In the genomic region with DNA sequence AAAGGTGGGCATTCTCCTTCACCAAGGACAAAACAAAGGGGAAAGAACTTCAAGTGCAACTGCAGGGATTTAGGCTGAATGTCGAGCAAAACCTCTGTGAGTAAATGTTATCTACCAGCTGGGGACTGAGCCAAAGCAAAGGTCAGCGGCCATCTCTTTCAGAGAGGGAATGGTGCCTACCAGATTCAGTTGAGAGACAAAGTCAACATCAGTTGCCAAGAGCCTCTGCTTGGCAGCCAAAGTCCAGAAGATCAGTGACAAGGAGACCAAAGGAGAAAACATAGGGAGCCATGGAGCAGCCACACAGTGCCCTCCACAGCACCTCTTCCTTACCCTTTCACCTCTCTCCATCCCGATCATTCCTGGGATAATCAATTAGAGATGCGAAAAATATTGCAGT, we compare ENCODE assay signal across 1 cellular context.
TF ChIP-seq lines count a peak whose summit lies in the region.

No MANE protein-coding gene starts in this region.

TF ChIP-seq in HepG2, 621 proteins besides CTCF, POLR2A, EP300 and RAD21 (continued from another document and continues in another):
- TF ChIP-seq, protein P1, sequence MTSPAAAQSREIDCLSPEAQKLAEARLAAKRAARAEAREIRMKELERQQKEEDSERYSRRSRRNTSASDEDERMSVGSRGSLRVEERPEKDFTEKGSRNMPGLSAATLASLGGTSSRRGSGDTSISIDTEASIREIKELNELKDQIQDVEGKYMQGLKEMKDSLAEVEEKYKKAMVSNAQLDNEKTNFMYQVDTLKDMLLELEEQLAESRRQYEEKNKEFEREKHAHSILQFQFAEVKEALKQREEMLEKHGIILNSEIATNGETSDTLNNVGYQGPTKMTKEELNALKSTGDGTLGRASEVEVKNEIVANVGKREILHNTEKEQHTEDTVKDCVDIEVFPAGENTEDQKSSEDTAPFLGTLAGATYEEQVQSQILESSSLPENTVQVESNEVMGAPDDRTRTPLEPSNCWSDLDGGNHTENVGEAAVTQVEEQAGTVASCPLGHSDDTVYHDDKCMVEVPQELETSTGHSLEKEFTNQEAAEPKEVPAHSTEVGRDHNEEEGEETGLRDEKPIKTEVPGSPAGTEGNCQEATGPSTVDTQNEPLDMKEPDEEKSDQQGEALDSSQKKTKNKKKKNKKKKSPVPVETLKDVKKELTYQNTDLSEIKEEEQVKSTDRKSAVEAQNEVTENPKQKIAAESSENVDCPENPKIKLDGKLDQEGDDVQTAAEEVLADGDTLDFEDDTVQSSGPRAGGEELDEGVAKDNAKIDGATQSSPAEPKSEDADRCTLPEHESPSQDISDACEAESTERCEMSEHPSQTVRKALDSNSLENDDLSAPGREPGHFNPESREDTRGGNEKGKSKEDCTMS (CRISPR knock-in tag; conservative IDR thresholded peaks at IDR 0.05) = no peak
- TF ChIP-seq ZBTB20 (CRISPR knock-in tag; IDR thresholded peaks at IDR 0.05; ENCODE audit: borderline replicate concordance, low read depth) (no peak), PAX8 (CRISPR knock-in tag; IDR thresholded peaks at IDR 0.05; ENCODE audit: borderline replicate concordance) (no peak), ZNF263 (CRISPR knock-in tag; IDR thresholded peaks at IDR 0.05) (no peak), ZFP62 (CRISPR knock-in tag; IDR thresholded peaks at IDR 0.05) (no peak), TEAD3 (CRISPR knock-in tag; optimal IDR thresholded peaks at IDR 0.05; ENCODE audit: borderline replicate concordance) (peak; percentile 61), SRSF9 (IDR thresholded peaks at IDR 0.05; ENCODE audit: borderline replicate concordance, insufficient read depth, low read depth, low read length, poor library complexity, severe bottlenecking) (no peak), KLF16 (CRISPR knock-in tag; IDR thresholded peaks at IDR 0.05) (no peak), ZNF761 (CRISPR knock-in tag; conservative IDR thresholded peaks at IDR 0.05) (no peak), ZNF7 (CRISPR knock-in tag; IDR thresholded peaks at IDR 0.05) (no peak), FOSL1 (CRISPR knock-in tag; IDR thresholded peaks at IDR 0.05; ENCODE audit: borderline replicate concordance) (no peak), ZNF781 (CRISPR knock-in tag; IDR thresholded peaks at IDR 0.05; ENCODE audit: borderline replicate concordance, not compliant biosample characterization) (no peak), ZNF557 (CRISPR knock-in tag; IDR thresholded peaks at IDR 0.05) (no peak), SP2 (CRISPR knock-in tag; IDR thresholded peaks at IDR 0.05) (no peak), SAFB2 (CRISPR knock-in tag; IDR thresholded peaks at IDR 0.05; ENCODE audit: borderline replicate concordance, low read depth) (no peak), SP5 (CRISPR knock-in tag; IDR thresholded peaks at IDR 0.05; ENCODE audit: borderline replicate concordance, low read depth) (no peak), ZNF431 (CRISPR knock-in tag; IDR thresholded peaks at IDR 0.05; ENCODE audit: borderline replicate concordance, low read depth) (no peak), ZNF333 (CRISPR knock-in tag; IDR thresholded peaks at IDR 0.05; ENCODE audit: borderline replicate concordance) (no peak), HDAC1 (CRISPR knock-in tag; IDR thresholded peaks at IDR 0.05) (no peak)
- TF ChIP-seq, protein P2, sequence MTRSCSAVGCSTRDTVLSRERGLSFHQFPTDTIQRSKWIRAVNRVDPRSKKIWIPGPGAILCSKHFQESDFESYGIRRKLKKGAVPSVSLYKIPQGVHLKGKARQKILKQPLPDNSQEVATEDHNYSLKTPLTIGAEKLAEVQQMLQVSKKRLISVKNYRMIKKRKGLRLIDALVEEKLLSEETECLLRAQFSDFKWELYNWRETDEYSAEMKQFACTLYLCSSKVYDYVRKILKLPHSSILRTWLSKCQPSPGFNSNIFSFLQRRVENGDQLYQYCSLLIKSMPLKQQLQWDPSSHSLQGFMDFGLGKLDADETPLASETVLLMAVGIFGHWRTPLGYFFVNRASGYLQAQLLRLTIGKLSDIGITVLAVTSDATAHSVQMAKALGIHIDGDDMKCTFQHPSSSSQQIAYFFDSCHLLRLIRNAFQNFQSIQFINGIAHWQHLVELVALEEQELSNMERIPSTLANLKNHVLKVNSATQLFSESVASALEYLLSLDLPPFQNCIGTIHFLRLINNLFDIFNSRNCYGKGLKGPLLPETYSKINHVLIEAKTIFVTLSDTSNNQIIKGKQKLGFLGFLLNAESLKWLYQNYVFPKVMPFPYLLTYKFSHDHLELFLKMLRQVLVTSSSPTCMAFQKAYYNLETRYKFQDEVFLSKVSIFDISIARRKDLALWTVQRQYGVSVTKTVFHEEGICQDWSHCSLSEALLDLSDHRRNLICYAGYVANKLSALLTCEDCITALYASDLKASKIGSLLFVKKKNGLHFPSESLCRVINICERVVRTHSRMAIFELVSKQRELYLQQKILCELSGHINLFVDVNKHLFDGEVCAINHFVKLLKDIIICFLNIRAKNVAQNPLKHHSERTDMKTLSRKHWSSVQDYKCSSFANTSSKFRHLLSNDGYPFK (CRISPR knock-in tag; IDR thresholded peaks at IDR 0.05; ENCODE audit: borderline replicate concordance) = no peak
- TF ChIP-seq, protein P3, sequence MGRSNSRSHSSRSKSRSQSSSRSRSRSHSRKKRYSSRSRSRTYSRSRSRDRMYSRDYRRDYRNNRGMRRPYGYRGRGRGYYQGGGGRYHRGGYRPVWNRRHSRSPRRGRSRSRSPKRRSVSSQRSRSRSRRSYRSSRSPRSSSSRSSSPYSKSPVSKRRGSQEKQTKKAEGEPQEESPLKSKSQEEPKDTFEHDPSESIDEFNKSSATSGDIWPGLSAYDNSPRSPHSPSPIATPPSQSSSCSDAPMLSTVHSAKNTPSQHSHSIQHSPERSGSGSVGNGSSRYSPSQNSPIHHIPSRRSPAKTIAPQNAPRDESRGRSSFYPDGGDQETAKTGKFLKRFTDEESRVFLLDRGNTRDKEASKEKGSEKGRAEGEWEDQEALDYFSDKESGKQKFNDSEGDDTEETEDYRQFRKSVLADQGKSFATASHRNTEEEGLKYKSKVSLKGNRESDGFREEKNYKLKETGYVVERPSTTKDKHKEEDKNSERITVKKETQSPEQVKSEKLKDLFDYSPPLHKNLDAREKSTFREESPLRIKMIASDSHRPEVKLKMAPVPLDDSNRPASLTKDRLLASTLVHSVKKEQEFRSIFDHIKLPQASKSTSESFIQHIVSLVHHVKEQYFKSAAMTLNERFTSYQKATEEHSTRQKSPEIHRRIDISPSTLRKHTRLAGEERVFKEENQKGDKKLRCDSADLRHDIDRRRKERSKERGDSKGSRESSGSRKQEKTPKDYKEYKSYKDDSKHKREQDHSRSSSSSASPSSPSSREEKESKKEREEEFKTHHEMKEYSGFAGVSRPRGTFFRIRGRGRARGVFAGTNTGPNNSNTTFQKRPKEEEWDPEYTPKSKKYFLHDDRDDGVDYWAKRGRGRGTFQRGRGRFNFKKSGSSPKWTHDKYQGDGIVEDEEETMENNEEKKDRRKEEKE (IDR thresholded peaks at IDR 0.05) = no peak
- TF ChIP-seq, protein P4, sequence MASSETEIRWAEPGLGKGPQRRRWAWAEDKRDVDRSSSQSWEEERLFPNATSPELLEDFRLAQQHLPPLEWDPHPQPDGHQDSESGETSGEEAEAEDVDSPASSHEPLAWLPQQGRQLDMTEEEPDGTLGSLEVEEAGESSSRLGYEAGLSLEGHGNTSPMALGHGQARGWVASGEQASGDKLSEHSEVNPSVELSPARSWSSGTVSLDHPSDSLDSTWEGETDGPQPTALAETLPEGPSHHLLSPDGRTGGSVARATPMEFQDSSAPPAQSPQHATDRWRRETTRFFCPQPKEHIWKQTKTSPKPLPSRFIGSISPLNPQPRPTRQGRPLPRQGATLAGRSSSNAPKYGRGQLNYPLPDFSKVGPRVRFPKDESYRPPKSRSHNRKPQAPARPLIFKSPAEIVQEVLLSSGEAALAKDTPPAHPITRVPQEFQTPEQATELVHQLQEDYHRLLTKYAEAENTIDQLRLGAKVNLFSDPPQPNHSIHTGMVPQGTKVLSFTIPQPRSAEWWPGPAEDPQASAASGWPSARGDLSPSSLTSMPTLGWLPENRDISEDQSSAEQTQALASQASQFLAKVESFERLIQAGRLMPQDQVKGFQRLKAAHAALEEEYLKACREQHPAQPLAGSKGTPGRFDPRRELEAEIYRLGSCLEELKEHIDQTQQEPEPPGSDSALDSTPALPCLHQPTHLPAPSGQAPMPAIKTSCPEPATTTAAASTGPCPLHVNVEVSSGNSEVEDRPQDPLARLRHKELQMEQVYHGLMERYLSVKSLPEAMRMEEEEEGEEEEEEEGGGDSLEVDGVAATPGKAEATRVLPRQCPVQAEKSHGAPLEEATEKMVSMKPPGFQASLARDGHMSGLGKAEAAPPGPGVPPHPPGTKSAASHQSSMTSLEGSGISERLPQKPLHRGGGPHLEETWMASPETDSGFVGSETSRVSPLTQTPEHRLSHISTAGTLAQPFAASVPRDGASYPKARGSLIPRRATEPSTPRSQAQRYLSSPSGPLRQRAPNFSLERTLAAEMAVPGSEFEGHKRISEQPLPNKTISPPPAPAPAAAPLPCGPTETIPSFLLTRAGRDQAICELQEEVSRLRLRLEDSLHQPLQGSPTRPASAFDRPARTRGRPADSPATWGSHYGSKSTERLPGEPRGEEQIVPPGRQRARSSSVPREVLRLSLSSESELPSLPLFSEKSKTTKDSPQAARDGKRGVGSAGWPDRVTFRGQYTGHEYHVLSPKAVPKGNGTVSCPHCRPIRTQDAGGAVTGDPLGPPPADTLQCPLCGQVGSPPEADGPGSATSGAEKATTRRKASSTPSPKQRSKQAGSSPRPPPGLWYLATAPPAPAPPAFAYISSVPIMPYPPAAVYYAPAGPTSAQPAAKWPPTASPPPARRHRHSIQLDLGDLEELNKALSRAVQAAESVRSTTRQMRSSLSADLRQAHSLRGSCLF (CRISPR knock-in tag; IDR thresholded peaks at IDR 0.05; ENCODE audit: borderline replicate concordance) = no peak
- TF ChIP-seq, protein P5, sequence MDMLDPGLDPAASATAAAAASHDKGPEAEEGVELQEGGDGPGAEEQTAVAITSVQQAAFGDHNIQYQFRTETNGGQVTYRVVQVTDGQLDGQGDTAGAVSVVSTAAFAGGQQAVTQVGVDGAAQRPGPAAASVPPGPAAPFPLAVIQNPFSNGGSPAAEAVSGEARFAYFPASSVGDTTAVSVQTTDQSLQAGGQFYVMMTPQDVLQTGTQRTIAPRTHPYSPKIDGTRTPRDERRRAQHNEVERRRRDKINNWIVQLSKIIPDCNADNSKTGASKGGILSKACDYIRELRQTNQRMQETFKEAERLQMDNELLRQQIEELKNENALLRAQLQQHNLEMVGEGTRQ (IDR thresholded peaks at IDR 0.05; ENCODE audit: low read depth, low read length) = no peak
- TF ChIP-seq, protein P5 (CRISPR knock-in tag; IDR thresholded peaks at IDR 0.05; ENCODE audit: borderline replicate concordance) = no peak
- TF ChIP-seq, protein P6, sequence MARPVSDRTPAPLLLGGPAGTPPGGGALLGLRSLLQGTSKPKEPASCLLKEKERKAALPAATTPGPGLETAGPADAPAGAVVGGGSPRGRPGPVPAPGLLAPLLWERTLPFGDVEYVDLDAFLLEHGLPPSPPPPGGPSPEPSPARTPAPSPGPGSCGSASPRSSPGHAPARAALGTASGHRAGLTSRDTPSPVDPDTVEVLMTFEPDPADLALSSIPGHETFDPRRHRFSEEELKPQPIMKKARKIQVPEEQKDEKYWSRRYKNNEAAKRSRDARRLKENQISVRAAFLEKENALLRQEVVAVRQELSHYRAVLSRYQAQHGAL (CRISPR knock-in tag; IDR thresholded peaks at IDR 0.05; ENCODE audit: not compliant biosample characterization) = no peak
- TF ChIP-seq, protein P7, sequence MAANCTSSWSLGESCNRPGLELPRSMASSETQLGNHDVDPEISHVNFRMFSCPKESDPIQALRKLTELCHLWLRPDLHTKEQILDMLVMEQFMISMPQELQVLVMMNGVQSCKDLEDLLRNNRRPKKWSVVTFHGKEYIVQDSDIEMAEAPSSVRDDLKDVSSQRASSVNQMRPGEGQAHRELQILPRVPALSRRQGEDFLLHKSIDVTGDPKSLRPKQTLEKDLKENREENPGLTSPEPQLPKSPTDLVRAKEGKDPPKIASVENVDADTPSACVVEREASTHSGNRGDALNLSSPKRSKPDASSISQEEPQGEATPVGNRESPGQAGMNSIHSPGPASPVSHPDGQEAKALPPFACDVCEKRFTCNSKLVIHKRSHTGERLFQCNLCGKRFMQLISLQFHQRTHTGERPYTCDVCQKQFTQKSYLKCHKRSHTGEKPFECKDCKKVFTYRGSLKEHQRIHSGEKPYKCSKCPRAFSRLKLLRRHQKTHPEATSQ (CRISPR knock-in tag; IDR thresholded peaks at IDR 0.05; ENCODE audit: borderline replicate concordance) = no peak
- TF ChIP-seq, protein P8, sequence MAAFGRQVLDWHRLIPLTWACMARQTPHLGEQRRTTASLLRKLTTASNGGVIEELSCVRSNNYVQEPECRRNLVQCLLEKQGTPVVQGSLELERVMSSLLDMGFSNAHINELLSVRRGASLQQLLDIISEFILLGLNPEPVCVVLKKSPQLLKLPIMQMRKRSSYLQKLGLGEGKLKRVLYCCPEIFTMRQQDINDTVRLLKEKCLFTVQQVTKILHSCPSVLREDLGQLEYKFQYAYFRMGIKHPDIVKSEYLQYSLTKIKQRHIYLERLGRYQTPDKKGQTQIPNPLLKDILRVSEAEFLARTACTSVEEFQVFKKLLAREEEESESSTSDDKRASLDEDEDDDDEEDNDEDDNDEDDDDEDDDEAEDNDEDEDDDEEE (CRISPR knock-in tag; IDR thresholded peaks at IDR 0.05) = no peak
- TF ChIP-seq, protein P9, sequence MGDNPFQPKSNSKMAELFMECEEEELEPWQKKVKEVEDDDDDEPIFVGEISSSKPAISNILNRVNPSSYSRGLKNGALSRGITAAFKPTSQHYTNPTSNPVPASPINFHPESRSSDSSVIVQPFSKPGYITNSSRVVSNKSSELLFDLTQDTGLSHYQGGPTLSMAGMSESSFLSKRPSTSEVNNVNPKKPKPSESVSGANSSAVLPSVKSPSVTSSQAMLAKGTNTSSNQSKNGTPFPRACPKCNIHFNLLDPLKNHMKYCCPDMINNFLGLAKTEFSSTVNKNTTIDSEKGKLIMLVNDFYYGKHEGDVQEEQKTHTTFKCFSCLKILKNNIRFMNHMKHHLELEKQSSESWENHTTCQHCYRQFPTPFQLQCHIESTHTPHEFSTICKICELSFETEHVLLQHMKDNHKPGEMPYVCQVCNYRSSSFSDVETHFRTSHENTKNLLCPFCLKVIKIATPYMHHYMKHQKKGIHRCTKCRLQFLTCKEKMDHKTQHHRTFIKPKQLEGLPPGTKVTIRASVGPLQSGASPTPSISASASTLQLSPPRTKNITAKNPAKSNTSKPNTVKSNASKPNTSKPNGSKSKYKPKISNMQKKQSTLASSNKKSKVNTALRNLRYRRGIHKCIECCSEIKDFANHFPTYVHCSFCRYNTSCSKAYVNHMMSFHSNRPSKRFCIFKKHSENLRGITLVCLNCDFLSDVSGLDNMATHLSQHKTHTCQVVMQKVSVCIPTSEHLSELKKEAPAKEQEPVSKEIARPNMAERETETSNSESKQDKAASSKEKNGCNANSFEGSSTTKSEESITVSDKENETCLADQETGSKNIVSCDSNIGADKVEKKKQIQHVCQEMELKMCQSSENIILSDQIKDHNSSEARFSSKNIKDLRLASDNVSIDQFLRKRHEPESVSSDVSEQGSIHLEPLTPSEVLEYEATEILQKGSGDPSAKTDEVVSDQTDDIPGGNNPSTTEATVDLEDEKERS (CRISPR knock-in tag; IDR thresholded peaks at IDR 0.05) = no peak
